ENCODE assay signal across 26 cellular contexts in the genomic region with DNA sequence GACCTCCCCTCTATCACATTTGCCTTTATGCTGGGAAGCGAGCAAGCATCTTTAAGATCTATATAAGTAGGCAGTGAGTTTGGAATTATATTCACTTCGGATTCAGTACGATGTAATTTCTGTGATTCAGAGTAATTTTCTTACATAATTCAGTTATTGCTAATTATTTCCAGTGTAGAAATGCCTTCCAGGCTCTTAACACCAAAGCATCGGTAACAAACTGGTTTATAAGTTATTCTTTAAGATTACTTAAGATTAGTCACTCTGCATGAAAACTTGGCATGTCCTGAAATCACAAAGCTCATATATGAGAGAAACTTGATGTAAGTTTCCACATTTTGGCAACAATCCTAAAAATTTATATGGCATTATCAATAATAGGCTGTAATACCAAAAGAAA.
"Had no signal": no experiment of that assay in that cellular context is flagged by ENCODE, and none has a peak within 500 bp of the region (broad histone marks: within the 10 kb centered on the region; RNA-seq: fewer than 3 reads in every experiment).

No MANE protein-coding gene starts in this region.

- H3K27ac ChIP-seq: ascending aorta, breast epithelium, coronary artery, esophagus squamous epithelium, WERI-Rb-1 had no signal

- H3K4me1 ChIP-seq: ascending aorta, breast epithelium, esophagus squamous epithelium had no signal

- H3K36me3 ChIP-seq: ascending aorta, breast epithelium, esophagus squamous epithelium, WERI-Rb-1 had no signal

- FAIRE-seq: frontal cortex had no signal

- H3K4me3 ChIP-seq: ascending aorta, breast epithelium, coronary artery, dorsolateral prefrontal cortex, esophagus squamous epithelium had no signal

- H3K27me3 ChIP-seq: ascending aorta, breast epithelium, dorsolateral prefrontal cortex, esophagus squamous epithelium had no signal

- H3K9me3 ChIP-seq: ascending aorta, breast epithelium, esophagus squamous epithelium had no signal

- DNase-seq: activated B cell treated with CpG ODN at 0.5 μM for 24 hours; activated CD4-positive, alpha-beta T cell treated with anti-CD3 and anti-CD28 coated beads for 48 hours; activated CD4-positive, alpha-beta T cell treated with anti-CD3 and anti-CD28 coated beads, Interleukin-2, amount 50 U/mL, for 1 hour; activated CD4-positive, alpha-beta T cell treated with anti-CD3 and anti-CD28 coated beads, Interleukin-2, amount 50 U/mL, for 48 hours; activated CD8-positive, alpha-beta memory T cell treated with anti-CD3 and anti-CD28 coated beads for 24 hours; activated CD8-positive, alpha-beta T cell treated with anti-CD3 and anti-CD28 coated beads for 36 hours; activated effector memory CD4-positive, alpha-beta T cell treated with anti-CD3 and anti-CD28 coated beads, Interleukin-2, amount 50 U/mL, for 16 hours; activated naive CD4-positive, alpha-beta T cell treated with anti-CD3 and anti-CD28 coated beads, Interleukin-2, amount 10 ng/mL, durations not matched to agents 7 days and 5 days; activated naive CD8-positive, alpha-beta T cell treated with anti-CD3 and anti-CD28 coated beads, Interleukin-2, amount 10 ng/mL, durations not matched to agents 7 days and 5 days; activated T-cell treated with anti-CD3 and anti-CD28 coated beads, Interleukin-2, amount 50 U/mL, for 48 hours; dorsolateral prefrontal cortex; effector memory CD4-positive, alpha-beta T cell; endodermal cell; erythroblast; esophagus squamous epithelium; foreskin fibroblast; head of caudate nucleus; T-cell; T1000; WERI-Rb-1 had no signal

- ATAC-seq: activated CD4-positive, CD25-positive, alpha-beta regulatory T cell treated with anti-CD3 and anti-CD28 coated beads, Interleukin-2, amount 50 U/mL, for 24 hours; activated CD8-positive, alpha-beta T cell treated with anti-CD3 and anti-CD28 coated beads for 36 hours; activated naive CD4-positive, alpha-beta T cell treated with anti-CD3 and anti-CD28 coated beads, Interleukin-2, amount 50 U/mL, for 72 hours; T-cell had no signal
